2 cellular contexts compared by ENCODE assay signal in the genomic region with DNA sequence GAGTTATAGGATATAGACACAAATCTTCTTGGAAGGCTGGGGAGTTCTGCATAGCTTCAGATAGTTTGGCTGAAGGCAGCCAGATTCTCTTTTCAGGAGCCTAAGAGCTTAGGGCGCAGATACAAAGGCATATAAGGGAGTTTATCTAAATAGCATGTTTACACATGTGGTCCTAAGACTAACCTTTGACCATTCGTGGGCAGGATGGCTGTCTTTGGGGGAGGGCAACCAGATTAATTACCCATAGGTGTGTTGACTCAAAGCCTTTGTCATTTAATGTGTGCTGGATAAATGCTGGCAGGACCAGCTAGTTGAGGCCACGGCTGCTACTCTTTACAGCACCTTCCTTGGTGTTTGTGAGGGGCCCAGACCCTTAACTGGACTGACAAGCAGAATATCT.
TF ChIP-seq lines count a peak whose summit lies in the region.

No MANE protein-coding gene starts in this region.

TF ChIP-seq in K562, 482 proteins besides CTCF, POLR2A, EP300 and RAD21 (continues in another document):
- TF ChIP-seq HDAC2 (IDR thresholded peaks at IDR 0.05) (0 out of 2 replicates have a peak, but pooled peaks have one; percentile 22), TCF3 (CRISPR knock-in tag; IDR thresholded peaks at IDR 0.05) (peak; percentile 79), MXI1 (IDR thresholded peaks at IDR 0.05; ENCODE audit: low read depth, low read length) (no peak), SOX6 (IDR thresholded peaks at IDR 0.05) (peak; percentile 33; the same call in 1 of the 2 replicates), KDM1A (IDR thresholded peaks at IDR 0.05) (peak; percentile 92), KAT2B (IDR thresholded peaks at IDR 0.05; ENCODE audit: low read depth, low read length) (no peak), HDAC1 (IDR thresholded peaks at IDR 0.05) (peak in 1 of 2 experiments; percentile 65; a peak in 1 of 4 replicates), CSDE1 (IDR thresholded peaks at IDR 0.05) (no peak), HDAC6 (IDR thresholded peaks at IDR 0.05; ENCODE audit: low read depth, low read length) (no peak), MTF1 (CRISPR knock-in tag; IDR thresholded peaks at IDR 0.05; ENCODE audit: borderline replicate concordance) (no peak), SMARCA4 (IDR thresholded peaks at IDR 0.05) (0 out of 2 replicates have a peak, but pooled peaks have one; percentile 15), KLF6 (CRISPR knock-in tag; IDR thresholded peaks at IDR 0.05; ENCODE audit: borderline replicate concordance) (no peak), CCAR2 (IDR thresholded peaks at IDR 0.05; ENCODE audit: low read depth, low read length) (no peak), ZNF3 (CRISPR knock-in tag; IDR thresholded peaks at IDR 0.05) (no peak), ZC3H8 (IDR thresholded peaks at IDR 0.05) (no peak), NFIX (CRISPR knock-in tag; IDR thresholded peaks at IDR 0.05; ENCODE audit: low read depth) (no peak), TRIM24 (IDR thresholded peaks at IDR 0.05) (peak; percentile 10 to 62; a peak in 2 of 4 replicates), TEAD4 (IDR thresholded peaks at IDR 0.05; ENCODE audit: low read length) (peak; percentile 70; the same call in 1 of the 2 replicates), TEAD4 (CRISPR knock-in tag; IDR thresholded peaks at IDR 0.05; ENCODE audit: borderline replicate concordance) (no peak), EGR1 (conservative IDR thresholded peaks at IDR 0.05) (peak; percentile 40; the same call in 1 of the 2 replicates), CBFA2T3 (IDR thresholded peaks at IDR 0.05) (peak; percentile 83), RBM17 (IDR thresholded peaks at IDR 0.05; ENCODE audit: borderline replicate concordance, low read depth, low read length) (no peak), ARID1B (IDR thresholded peaks at IDR 0.05) (peak; percentile 69), ZNF507 (tag; conservative IDR thresholded peaks at IDR 0.05) (no peak), FOXA1 (IDR thresholded peaks at IDR 0.05; ENCODE audit: borderline replicate concordance) (peak; percentile 84), TRIM28 (IDR thresholded peaks at IDR 0.05) (0 out of 2 replicates have a peak, but pooled peaks have one; percentile 39)
- TF ChIP-seq, protein P1, sequence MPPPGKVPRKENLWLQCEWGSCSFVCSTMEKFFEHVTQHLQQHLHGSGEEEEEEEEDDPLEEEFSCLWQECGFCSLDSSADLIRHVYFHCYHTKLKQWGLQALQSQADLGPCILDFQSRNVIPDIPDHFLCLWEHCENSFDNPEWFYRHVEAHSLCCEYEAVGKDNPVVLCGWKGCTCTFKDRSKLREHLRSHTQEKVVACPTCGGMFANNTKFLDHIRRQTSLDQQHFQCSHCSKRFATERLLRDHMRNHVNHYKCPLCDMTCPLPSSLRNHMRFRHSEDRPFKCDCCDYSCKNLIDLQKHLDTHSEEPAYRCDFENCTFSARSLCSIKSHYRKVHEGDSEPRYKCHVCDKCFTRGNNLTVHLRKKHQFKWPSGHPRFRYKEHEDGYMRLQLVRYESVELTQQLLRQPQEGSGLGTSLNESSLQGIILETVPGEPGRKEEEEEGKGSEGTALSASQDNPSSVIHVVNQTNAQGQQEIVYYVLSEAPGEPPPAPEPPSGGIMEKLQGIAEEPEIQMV (tag; conservative IDR thresholded peaks at IDR 0.05; ENCODE audit: low read depth): no peak
- TF ChIP-seq, protein P2, sequence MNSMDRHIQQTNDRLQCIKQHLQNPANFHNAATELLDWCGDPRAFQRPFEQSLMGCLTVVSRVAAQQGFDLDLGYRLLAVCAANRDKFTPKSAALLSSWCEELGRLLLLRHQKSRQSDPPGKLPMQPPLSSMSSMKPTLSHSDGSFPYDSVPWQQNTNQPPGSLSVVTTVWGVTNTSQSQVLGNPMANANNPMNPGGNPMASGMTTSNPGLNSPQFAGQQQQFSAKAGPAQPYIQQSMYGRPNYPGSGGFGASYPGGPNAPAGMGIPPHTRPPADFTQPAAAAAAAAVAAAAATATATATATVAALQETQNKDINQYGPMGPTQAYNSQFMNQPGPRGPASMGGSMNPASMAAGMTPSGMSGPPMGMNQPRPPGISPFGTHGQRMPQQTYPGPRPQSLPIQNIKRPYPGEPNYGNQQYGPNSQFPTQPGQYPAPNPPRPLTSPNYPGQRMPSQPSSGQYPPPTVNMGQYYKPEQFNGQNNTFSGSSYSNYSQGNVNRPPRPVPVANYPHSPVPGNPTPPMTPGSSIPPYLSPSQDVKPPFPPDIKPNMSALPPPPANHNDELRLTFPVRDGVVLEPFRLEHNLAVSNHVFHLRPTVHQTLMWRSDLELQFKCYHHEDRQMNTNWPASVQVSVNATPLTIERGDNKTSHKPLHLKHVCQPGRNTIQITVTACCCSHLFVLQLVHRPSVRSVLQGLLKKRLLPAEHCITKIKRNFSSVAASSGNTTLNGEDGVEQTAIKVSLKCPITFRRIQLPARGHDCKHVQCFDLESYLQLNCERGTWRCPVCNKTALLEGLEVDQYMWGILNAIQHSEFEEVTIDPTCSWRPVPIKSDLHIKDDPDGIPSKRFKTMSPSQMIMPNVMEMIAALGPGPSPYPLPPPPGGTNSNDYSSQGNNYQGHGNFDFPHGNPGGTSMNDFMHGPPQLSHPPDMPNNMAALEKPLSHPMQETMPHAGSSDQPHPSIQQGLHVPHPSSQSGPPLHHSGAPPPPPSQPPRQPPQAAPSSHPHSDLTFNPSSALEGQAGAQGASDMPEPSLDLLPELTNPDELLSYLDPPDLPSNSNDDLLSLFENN (IDR thresholded peaks at IDR 0.05; ENCODE audit: low read depth in 2 of 2, low read length in 2 of 2): no peak
- TF ChIP-seq, protein P3, sequence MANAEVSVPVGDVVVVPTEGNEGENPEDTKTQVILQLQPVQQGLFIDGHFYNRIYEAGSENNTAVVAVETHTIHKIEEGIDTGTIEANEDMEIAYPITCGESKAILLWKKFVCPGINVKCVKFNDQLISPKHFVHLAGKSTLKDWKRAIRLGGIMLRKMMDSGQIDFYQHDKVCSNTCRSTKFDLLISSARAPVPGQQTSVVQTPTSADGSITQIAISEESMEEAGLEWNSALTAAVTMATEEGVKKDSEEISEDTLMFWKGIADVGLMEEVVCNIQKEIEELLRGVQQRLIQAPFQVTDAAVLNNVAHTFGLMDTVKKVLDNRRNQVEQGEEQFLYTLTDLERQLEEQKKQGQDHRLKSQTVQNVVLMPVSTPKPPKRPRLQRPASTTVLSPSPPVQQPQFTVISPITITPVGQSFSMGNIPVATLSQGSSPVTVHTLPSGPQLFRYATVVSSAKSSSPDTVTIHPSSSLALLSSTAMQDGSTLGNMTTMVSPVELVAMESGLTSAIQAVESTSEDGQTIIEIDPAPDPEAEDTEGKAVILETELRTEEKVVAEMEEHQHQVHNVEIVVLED (CRISPR knock-in tag; IDR thresholded peaks at IDR 0.05): no peak
- TF ChIP-seq, protein P4, sequence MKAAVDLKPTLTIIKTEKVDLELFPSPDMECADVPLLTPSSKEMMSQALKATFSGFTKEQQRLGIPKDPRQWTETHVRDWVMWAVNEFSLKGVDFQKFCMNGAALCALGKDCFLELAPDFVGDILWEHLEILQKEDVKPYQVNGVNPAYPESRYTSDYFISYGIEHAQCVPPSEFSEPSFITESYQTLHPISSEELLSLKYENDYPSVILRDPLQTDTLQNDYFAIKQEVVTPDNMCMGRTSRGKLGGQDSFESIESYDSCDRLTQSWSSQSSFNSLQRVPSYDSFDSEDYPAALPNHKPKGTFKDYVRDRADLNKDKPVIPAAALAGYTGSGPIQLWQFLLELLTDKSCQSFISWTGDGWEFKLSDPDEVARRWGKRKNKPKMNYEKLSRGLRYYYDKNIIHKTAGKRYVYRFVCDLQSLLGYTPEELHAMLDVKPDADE (conservative IDR thresholded peaks at IDR 0.05; ENCODE audit: control insufficient read depth, low read depth, low read length): no peak

TF ChIP-seq in SK-N-SH, 30 proteins besides CTCF, POLR2A, EP300 and RAD21:
- TF ChIP-seq TAF1 (IDR thresholded peaks at IDR 0.05; ENCODE audit: borderline replicate concordance, low read depth, low read length) (no peak), FOXJ3 (CRISPR knock-in tag; IDR thresholded peaks at IDR 0.05) (no peak), SIN3A (IDR thresholded peaks at IDR 0.05; ENCODE audit: borderline replicate concordance, low read depth, low read length) (no peak), TEAD4 (IDR thresholded peaks at IDR 0.05; ENCODE audit: borderline replicate concordance, insufficient read depth) (no peak), SMC3 (IDR thresholded peaks at IDR 0.05; ENCODE audit: low read depth, low read length) (no peak), ELF1 (IDR thresholded peaks at IDR 0.05) (no peak), CHD2 (IDR thresholded peaks at IDR 0.05; ENCODE audit: low read length, partially characterized antibody) (no peak), JUND (IDR thresholded peaks at IDR 0.05) (no peak)
- TF ChIP-seq, protein P5, sequence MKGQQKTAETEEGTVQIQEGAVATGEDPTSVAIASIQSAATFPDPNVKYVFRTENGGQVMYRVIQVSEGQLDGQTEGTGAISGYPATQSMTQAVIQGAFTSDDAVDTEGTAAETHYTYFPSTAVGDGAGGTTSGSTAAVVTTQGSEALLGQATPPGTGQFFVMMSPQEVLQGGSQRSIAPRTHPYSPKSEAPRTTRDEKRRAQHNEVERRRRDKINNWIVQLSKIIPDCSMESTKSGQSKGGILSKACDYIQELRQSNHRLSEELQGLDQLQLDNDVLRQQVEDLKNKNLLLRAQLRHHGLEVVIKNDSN (IDR thresholded peaks at IDR 0.05; ENCODE audit: borderline replicate concordance, low read depth): no peak
- TF ChIP-seq, protein P6, sequence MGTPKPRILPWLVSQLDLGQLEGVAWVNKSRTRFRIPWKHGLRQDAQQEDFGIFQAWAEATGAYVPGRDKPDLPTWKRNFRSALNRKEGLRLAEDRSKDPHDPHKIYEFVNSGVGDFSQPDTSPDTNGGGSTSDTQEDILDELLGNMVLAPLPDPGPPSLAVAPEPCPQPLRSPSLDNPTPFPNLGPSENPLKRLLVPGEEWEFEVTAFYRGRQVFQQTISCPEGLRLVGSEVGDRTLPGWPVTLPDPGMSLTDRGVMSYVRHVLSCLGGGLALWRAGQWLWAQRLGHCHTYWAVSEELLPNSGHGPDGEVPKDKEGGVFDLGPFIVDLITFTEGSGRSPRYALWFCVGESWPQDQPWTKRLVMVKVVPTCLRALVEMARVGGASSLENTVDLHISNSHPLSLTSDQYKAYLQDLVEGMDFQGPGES (IDR thresholded peaks at IDR 0.05; ENCODE audit: low read depth, low read length): no peak
- TF ChIP-seq, protein P7, sequence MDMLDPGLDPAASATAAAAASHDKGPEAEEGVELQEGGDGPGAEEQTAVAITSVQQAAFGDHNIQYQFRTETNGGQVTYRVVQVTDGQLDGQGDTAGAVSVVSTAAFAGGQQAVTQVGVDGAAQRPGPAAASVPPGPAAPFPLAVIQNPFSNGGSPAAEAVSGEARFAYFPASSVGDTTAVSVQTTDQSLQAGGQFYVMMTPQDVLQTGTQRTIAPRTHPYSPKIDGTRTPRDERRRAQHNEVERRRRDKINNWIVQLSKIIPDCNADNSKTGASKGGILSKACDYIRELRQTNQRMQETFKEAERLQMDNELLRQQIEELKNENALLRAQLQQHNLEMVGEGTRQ (IDR thresholded peaks at IDR 0.05; ENCODE audit: borderline replicate concordance, low read depth, low read length): no peak
- TF ChIP-seq, protein P8, sequence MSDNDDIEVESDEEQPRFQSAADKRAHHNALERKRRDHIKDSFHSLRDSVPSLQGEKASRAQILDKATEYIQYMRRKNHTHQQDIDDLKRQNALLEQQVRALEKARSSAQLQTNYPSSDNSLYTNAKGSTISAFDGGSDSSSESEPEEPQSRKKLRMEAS (IDR thresholded peaks at IDR 0.05; ENCODE audit: low read depth): no peak
TF ChIP-seq in SK-N-SH: peak in this region for 0.
